Comparison of ENCODE assay signal across 8 cellular contexts in genomic region chr19:35629332-35629633, GRCh38. TPM values are rescaled to one million over a fixed set of nuclear protein-coding genes. Genes with fewer than 3 reads are reported as not detected.
DNase-seq lines count a peak whose midpoint lies in the region.

No MANE protein-coding gene starts in this region.

- POLR2A ChIA-PET in activated CD4-positive, alpha-beta memory T cell treated with anti-CD3 and anti-CD28 coated beads for 36 hours (lab: Charles Lee), result interaction anchor here (1.0 kb wide), 1 partner anchor 14 kb away, joined by 3 read pairs; no protein-coding TSS in a partner anchor

- H3K27me3 Mint-ChIP-seq in T-helper 1 cell treated with Interleukin-12 subunit alpha and Interleukin-12 subunit beta and Interleukin-4 antibody, amounts not matched to agents 30 μg/mL and 1 μg/mL, for 36 hours (ENCODE audit: low read depth), result no peaks in the 10 kb centered on the region
- no peaks in the 10 kb centered on the region for H3K27me3 Mint-ChIP-seq in activated CD4-positive, alpha-beta memory T cell treated with anti-CD3 and anti-CD28 coated beads for 36 hours

- H3K9me3 Mint-ChIP-seq in T-helper 1 cell treated with Interleukin-12 subunit alpha and Interleukin-12 subunit beta and Interleukin-4 antibody, amounts not matched to agents 30 μg/mL and 1 μg/mL, for 36 hours, result no peaks in the 10 kb centered on the region
- H3K9me3 Mint-ChIP-seq in activated CD4-positive, alpha-beta memory T cell treated with anti-CD3 and anti-CD28 coated beads for 36 hours, result no peaks in the 10 kb centered on the region

- peaks cover 27% of the 10 kb centered on the region for H3K36me3 Mint-ChIP-seq in T-helper 1 cell treated with Interleukin-12 subunit alpha and Interleukin-12 subunit beta and Interleukin-4 antibody, amounts not matched to agents 30 μg/mL and 1 μg/mL, for 36 hours (ENCODE audit: low read depth)
- H3K36me3 Mint-ChIP-seq in activated CD4-positive, alpha-beta memory T cell treated with anti-CD3 and anti-CD28 coated beads for 36 hours, result peaks cover 25% of the 10 kb centered on the region

- H3K27me3 ChIP-seq in iPS-18a (ENCODE audit: control insufficient read depth, insufficient read depth, low read length) (no peaks in the 10 kb centered on the region), subcutaneous abdominal adipose tissue (ENCODE audit: control insufficient read depth in 5 of 5, insufficient read depth in 4 of 5, low read length in 5 of 5) (no peaks in the 10 kb centered on the region)

- H3K36me3 ChIP-seq in iPS-18a (ENCODE audit: control insufficient read depth, low read depth, low read length) (peaks cover 29% of the 10 kb centered on the region), subcutaneous abdominal adipose tissue (ENCODE audit: control insufficient read depth in 5 of 5, insufficient read depth in 5 of 5, low read length in 5 of 5) (peaks cover 3 to 42% (median 39%) of the 10 kb centered on the region in 5 donors)

- H3K4me3 Mint-ChIP-seq in T-helper 1 cell treated with Interleukin-12 subunit alpha and Interleukin-12 subunit beta and Interleukin-4 antibody, amounts not matched to agents 30 μg/mL and 1 μg/mL, for 36 hours, result peak overlapping the region; percentile 100
- peak overlapping the region; percentile 99 for H3K4me3 Mint-ChIP-seq in activated CD4-positive, alpha-beta memory T cell treated with anti-CD3 and anti-CD28 coated beads for 36 hours

- DNase-seq in T-helper 1 cell, result no peak
- DNase-seq in activated CD4-positive, alpha-beta memory T cell treated with anti-CD3 and anti-CD28 coated beads for 36 hours, result peak; percentile 16
- DNase-seq in NK-92 (lab: John Stamatoyannopoulos, UW; ENCODE audit: unreplicated experiment), result no peak
- no peak for DNase-seq in activated effector memory CD4-positive, alpha-beta T cell treated with anti-CD3 and anti-CD28 coated beads, Interleukin-2, amount 50 U/mL, for 16 hours
- DNase-seq in DMS 273 treated with DMSO at 0.1 percent for 48 hours (lab: John Stamatoyannopoulos, UW), result no peak

- H3K9me3 ChIP-seq in iPS-18a (ENCODE audit: control insufficient read depth, low read depth, low read length), result no peaks in the 10 kb centered on the region
- H3K9me3 ChIP-seq in subcutaneous abdominal adipose tissue (ENCODE audit: control insufficient read depth in 5 of 5, low read length in 5 of 5), result no peaks in the 10 kb centered on the region

- intact Hi-C loops in activated CD4-positive, alpha-beta memory T cell treated with anti-CD3 and anti-CD28 coated beads for 36 hours (cut with micrococcal nuclease), result no loop called here

- no peaks in the 10 kb centered on the region for H3K4me1 ChIP-seq in iPS-18a (ENCODE audit: control insufficient read depth, low read depth, low read length)
- peaks cover 2 to 23% (median 16%) of the 10 kb centered on the region in 5 donors for H3K4me1 ChIP-seq in subcutaneous abdominal adipose tissue (ENCODE audit: control insufficient read depth in 5 of 5, insufficient read depth in 5 of 5, low read length in 5 of 5)

- peak overlapping the region; percentile 100 for H3K27ac Mint-ChIP-seq in T-helper 1 cell treated with Interleukin-12 subunit alpha and Interleukin-12 subunit beta and Interleukin-4 antibody, amounts not matched to agents 30 μg/mL and 1 μg/mL, for 36 hours
- H3K27ac Mint-ChIP-seq in activated CD4-positive, alpha-beta memory T cell treated with anti-CD3 and anti-CD28 coated beads for 36 hours, result peak overlapping the region; percentile 90

- H3K9ac ChIP-seq in iPS-18a (ENCODE audit: low read length), result peak overlapping the region; percentile 63
- peak overlapping the region; percentile 81 to 99 (median 98) for H3K9ac ChIP-seq in subcutaneous abdominal adipose tissue (ENCODE audit: low read length in 5 of 5)

- CTCF ChIA-PET in activated CD4-positive, alpha-beta memory T cell treated with anti-CD3 and anti-CD28 coated beads for 36 hours (lab: Charles Lee), result interaction anchor here (0.5 kb wide), 1 partner anchor 190 kb away, joined by 7 read pairs; no protein-coding TSS in a partner anchor

- H3K4me1 Mint-ChIP-seq in T-helper 1 cell treated with Interleukin-12 subunit alpha and Interleukin-12 subunit beta and Interleukin-4 antibody, amounts not matched to agents 30 μg/mL and 1 μg/mL, for 36 hours (ENCODE audit: low read depth), result peaks cover 20% of the 10 kb centered on the region
- H3K4me1 Mint-ChIP-seq in activated CD4-positive, alpha-beta memory T cell treated with anti-CD3 and anti-CD28 coated beads for 36 hours (ENCODE audit: low read depth), result peaks cover 16% of the 10 kb centered on the region

- H3K27ac ChIP-seq in iPS-18a (ENCODE audit: low read length) (no peak overlapping the region), subcutaneous abdominal adipose tissue (ENCODE audit: low read depth, low read length) (peak overlapping the region; percentile 90)

- peak overlapping the region; percentile 81 for H3K4me3 ChIP-seq in iPS-18a (ENCODE audit: low read length)
- H3K4me3 ChIP-seq in subcutaneous abdominal adipose tissue (ENCODE audit: low read depth in 1 of 5, low read length in 5 of 5), result peak overlapping the region; percentile 91 to 97 (median 95)

RNA-seq across cellular contexts. Expression of gene RBM42, which starts 0.4 kb away (rescaled TPM):
- 10 to 100 TPM; 86.4 to 88.0 TPM for total RNA-seq in activated CD4-positive, alpha-beta memory T cell treated with anti-CD3 and anti-CD28 coated beads for 36 hours

RNA-seq across cellular contexts. Expression of gene ETV2, which starts 12.3 kb away (rescaled TPM):
- under 1 TPM; 0.70 to 0.83 TPM for total RNA-seq in activated CD4-positive, alpha-beta memory T cell treated with anti-CD3 and anti-CD28 coated beads for 36 hours

RNA-seq across cellular contexts. Expression of gene HAUS5, which starts 16.7 kb away (rescaled TPM):
- total RNA-seq in activated CD4-positive, alpha-beta memory T cell treated with anti-CD3 and anti-CD28 coated beads for 36 hours, result 10 to 100 TPM; 36.6 to 43.1 TPM

RNA-seq across cellular contexts. Expression of gene COX6B1, which starts 18.8 kb away (rescaled TPM):
- total RNA-seq in activated CD4-positive, alpha-beta memory T cell treated with anti-CD3 and anti-CD28 coated beads for 36 hours, result 100 to 1,000 TPM; 444 to 453 TPM

RNA-seq across cellular contexts. Expression of gene UPK1A, which starts 37.0 kb away (rescaled TPM):
- 1 to 10 TPM in 1 of 2 experiments, under 1 TPM in 1; 0.90 to 1.0 TPM for total RNA-seq in activated CD4-positive, alpha-beta memory T cell treated with anti-CD3 and anti-CD28 coated beads for 36 hours
